In the genomic region with DNA sequence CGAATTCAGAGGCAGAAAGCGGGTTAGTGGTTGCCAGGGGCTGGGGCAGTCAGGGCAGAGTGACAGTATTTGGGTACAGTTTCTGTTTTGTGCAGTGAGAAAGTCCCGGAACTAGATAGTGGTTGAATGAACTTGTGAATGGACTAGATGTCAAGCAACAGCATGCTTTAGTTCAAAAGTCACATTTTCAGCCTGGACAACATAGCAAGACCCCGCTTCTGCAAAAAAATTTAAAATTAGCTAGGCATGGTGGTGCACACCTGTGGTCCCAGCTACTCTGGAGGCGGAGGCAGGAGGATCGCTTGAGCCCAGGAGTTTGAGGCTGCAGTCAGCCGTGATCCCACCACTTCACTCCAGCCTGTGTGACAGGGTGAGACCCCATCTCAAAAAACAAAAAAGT, we compare ENCODE assay signal across 20 cellular contexts. TPM values are rescaled to one million over a fixed set of nuclear protein-coding genes. Genes with fewer than 3 reads are reported as not detected.
DNase-seq lines count a peak whose midpoint lies in the region; ATAC-seq, FAIRE-seq and TF ChIP-seq lines count a peak whose summit lies in the region.
"Had no signal": no experiment of that assay in that cellular context is flagged by ENCODE, and none has a peak within 500 bp of the region (broad histone marks: within the 10 kb centered on the region; RNA-seq: fewer than 3 reads in every experiment).

No MANE protein-coding gene starts in this region.

- CTCF ChIA-PET in activated CD8-positive, alpha-beta memory T cell treated with anti-CD3 and anti-CD28 coated beads, Interleukin-2, amount 10 ng/mL, durations not matched to agents 7 days and 5 days (lab: Charles Lee): interaction anchor here (0.6 to 3.8 kb wide), 2 partner anchors 49 to 190 kb away, joined by 3 to 18 read pairs; no protein-coding TSS in a partner anchor
- CTCF ChIA-PET in GM10248 (lab: Yijun Ruan, JAX): interaction anchor here (4.6 kb wide), 1 partner anchor 49 kb away, joined by 23 read pairs; no protein-coding TSS in a partner anchor

- H3K27ac Mint-ChIP-seq in activated CD8-positive, alpha-beta memory T cell treated with anti-CD3 and anti-CD28 coated beads, Interleukin-2, amount 10 ng/mL, durations not matched to agents 7 days and 5 days: peak overlapping the region; percentile 73
- H3K27ac Mint-ChIP-seq in central memory CD8-positive, alpha-beta T cell (ENCODE audit: low read depth): no peak overlapping the region
- H3K27ac Mint-ChIP-seq in mesothelial cell of epicardium: no peak overlapping the region

- peaks cover 9% of the 10 kb centered on the region for H3K36me3 Mint-ChIP-seq in activated CD8-positive, alpha-beta memory T cell treated with anti-CD3 and anti-CD28 coated beads, Interleukin-2, amount 10 ng/mL, durations not matched to agents 7 days and 5 days
- peaks cover 26% of the 10 kb centered on the region for H3K36me3 Mint-ChIP-seq in central memory CD8-positive, alpha-beta T cell (ENCODE audit: insufficient read depth)
- no peaks in the 10 kb centered on the region for H3K36me3 Mint-ChIP-seq in mesothelial cell of epicardium

- H3K27me3 Mint-ChIP-seq in activated CD8-positive, alpha-beta memory T cell treated with anti-CD3 and anti-CD28 coated beads, Interleukin-2, amount 10 ng/mL, durations not matched to agents 7 days and 5 days: no peaks in the 10 kb centered on the region
- H3K27me3 Mint-ChIP-seq in central memory CD8-positive, alpha-beta T cell: no peaks in the 10 kb centered on the region
- H3K27me3 Mint-ChIP-seq in mesothelial cell of epicardium (ENCODE audit: low read depth): no peaks in the 10 kb centered on the region

- TF ChIP-seq CTCF in mesothelial cell of epicardium (IDR thresholded peaks at IDR 0.05; ENCODE audit: unreplicated experiment): no peak
- TF ChIP-seq CTCF in GM10248 (IDR thresholded peaks at IDR 0.05; ENCODE audit: control extremely low read depth, extremely low read depth, low read depth, missing control alignments): no peak

- peak; percentile 56 for FAIRE-seq in GM18507 (lab: Jason Lieb, UNC)
- FAIRE-seq: urothelium cell line had no signal

- ATAC-seq in activated CD8-positive, alpha-beta memory T cell treated with anti-CD3 and anti-CD28 coated beads, Interleukin-2, amount 10 ng/mL, durations not matched to agents 7 days and 5 days: no peak
- no peak for ATAC-seq in central memory CD8-positive, alpha-beta T cell (replicated peaks; ENCODE audit: extremely low read depth, poor library complexity, severe bottlenecking)
- ATAC-seq: gastroesophageal sphincter; left lobe of liver; psoas muscle; stimulated activated naive CD8-positive, alpha-beta T cell treated with anti-CD3 and anti-CD28 coated beads, Interleukin-15, Interleukin-2, amounts not matched to agents 100 U/mL and 50 U/mL, for 24 hours had no signal

- peaks cover 70% of the 10 kb centered on the region for H3K4me1 Mint-ChIP-seq in activated CD8-positive, alpha-beta memory T cell treated with anti-CD3 and anti-CD28 coated beads, Interleukin-2, amount 10 ng/mL, durations not matched to agents 7 days and 5 days
- H3K4me1 Mint-ChIP-seq in central memory CD8-positive, alpha-beta T cell: peaks cover 52% of the 10 kb centered on the region
- H3K4me1 Mint-ChIP-seq in mesothelial cell of epicardium: peaks cover 18% of the 10 kb centered on the region

- H3K9me3 Mint-ChIP-seq in activated CD8-positive, alpha-beta memory T cell treated with anti-CD3 and anti-CD28 coated beads, Interleukin-2, amount 10 ng/mL, durations not matched to agents 7 days and 5 days (ENCODE audit: low read depth): no peaks in the 10 kb centered on the region
- H3K9me3 Mint-ChIP-seq in central memory CD8-positive, alpha-beta T cell: no peaks in the 10 kb centered on the region
- no peaks in the 10 kb centered on the region for H3K9me3 Mint-ChIP-seq in mesothelial cell of epicardium
- H3K9me3 Mint-ChIP-seq: dendritic cell treated with granulocyte-macrophage colony-stimulating factor and Interleukin-4, amounts not matched to agents 40 ng/mL and 50 ng/mL, for 4 days had no signal

- DNase-seq in activated CD8-positive, alpha-beta memory T cell treated with anti-CD3 and anti-CD28 coated beads, Interleukin-2, amount 10 ng/mL, durations not matched to agents 7 days and 5 days: no peak
- DNase-seq in activated CD8-positive, alpha-beta memory T cell treated with anti-CD3 and anti-CD28 coated beads, Interleukin-2, amount 50 U/mL, for 48 hours: no peak
- DNase-seq in GM18507 (ENCODE audit: extremely low spot score, insufficient read length, low read depth) (no peak), mesothelial cell of epicardium (ENCODE audit: low spot score in 2 of 2, unreplicated experiment in 2 of 2) (no peak), GM10248 (ENCODE audit: extremely low spot score) (no peak), NCI-H446 (lab: John Stamatoyannopoulos, UW) (no peak)
- no peak for DNase-seq in central memory CD8-positive, alpha-beta T cell (ENCODE audit: low spot score in 2 of 2)
- DNase-seq: activated naive CD4-positive, alpha-beta T cell treated with anti-CD3 and anti-CD28 coated beads, Interleukin-2, amount 50 U/mL, for 16 hours; Calu3; NCI-H1694 treated with DMSO at 0.1 percent for 48 hours; NCI-H2227 treated with DMSO at 0.1 percent for 48 hours; Peyer's patch; psoas muscle; stimulated activated naive CD8-positive, alpha-beta T cell treated with anti-CD3 and anti-CD28 coated beads, Interleukin-15, Interleukin-2, amounts not matched to agents 100 U/mL and 50 U/mL, for 24 hours had no signal

- POLR2A ChIA-PET in GM10248 (lab: Yijun Ruan, JAX): no interaction called here

- no peak overlapping the region for H3K4me3 Mint-ChIP-seq in activated CD8-positive, alpha-beta memory T cell treated with anti-CD3 and anti-CD28 coated beads, Interleukin-2, amount 10 ng/mL, durations not matched to agents 7 days and 5 days
- peak overlapping the region; percentile 84 for H3K4me3 Mint-ChIP-seq in central memory CD8-positive, alpha-beta T cell
- H3K4me3 Mint-ChIP-seq in mesothelial cell of epicardium: no peak overlapping the region
- H3K4me3 Mint-ChIP-seq: dendritic cell treated with granulocyte-macrophage colony-stimulating factor and Interleukin-4, amounts not matched to agents 40 ng/mL and 50 ng/mL, for 4 days had no signal

- H3K4me3 ChIP-seq in skin epidermis: no peak overlapping the region
- H3K4me3 ChIP-seq: GM23248, psoas muscle had no signal

- peak overlapping the region in 14 of 21 experiments; percentile 42 to 95 (median 86) for H3K27ac ChIP-seq in skin epidermis
- H3K27ac ChIP-seq: GM23248, psoas muscle had no signal

RNA-seq across cellular contexts. Expression of a gene that starts 8.4 kb away (rescaled TPM):
- total RNA-seq in activated CD8-positive, alpha-beta memory T cell treated with anti-CD3 and anti-CD28 coated beads, Interleukin-2, amount 10 ng/mL, durations not matched to agents 7 days and 5 days: 10 to 100 TPM; 67.3 to 73.5 TPM
- total RNA-seq in mesothelial cell of epicardium: 104 to 107 TPM (median 104 TPM) in 3 replicates

RNA-seq across cellular contexts. Expression of a gene that starts 54.6 kb away (rescaled TPM):
- 10 to 100 TPM; 88.0 to 96.7 TPM for total RNA-seq in activated CD8-positive, alpha-beta memory T cell treated with anti-CD3 and anti-CD28 coated beads, Interleukin-2, amount 10 ng/mL, durations not matched to agents 7 days and 5 days
- 89.9 to 92.2 TPM (median 90.2 TPM) in 3 replicates for total RNA-seq in mesothelial cell of epicardium
